3 cellular contexts compared by ENCODE assay signal in the genomic region with DNA sequence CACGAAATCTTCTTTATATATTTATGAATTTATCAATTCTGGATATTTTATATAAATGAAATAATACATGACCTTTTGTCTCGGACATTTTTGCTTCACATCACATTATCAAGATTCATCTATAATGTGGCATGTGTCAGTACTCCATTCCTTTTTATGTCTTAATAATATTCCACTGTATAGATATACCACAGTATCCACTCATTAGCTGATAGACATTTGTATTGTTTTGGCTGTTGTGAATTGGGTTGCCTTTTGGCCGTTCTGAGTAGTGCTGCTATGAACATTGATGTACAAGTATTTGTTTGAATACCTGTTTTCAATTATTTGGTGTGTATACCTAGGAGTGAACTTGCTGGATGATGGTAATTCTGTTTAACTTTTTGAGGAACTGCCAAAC.
"Had no signal": no experiment of that assay in that cellular context is flagged by ENCODE, and none has a peak within 500 bp of the region (broad histone marks: within the 10 kb centered on the region; RNA-seq: fewer than 3 reads in every experiment).

No MANE protein-coding gene starts in this region.

- H3K4me3 ChIP-seq: GM12878 had no signal

- DNase-seq: GDM1, GF-D8 had no signal

- ATAC-seq: GM12878 had no signal
